In genomic region chr13:21063031-21063430, GRCh38 we compare ENCODE assay signal across 27 cellular contexts. TPM values are rescaled to one million over a fixed set of nuclear protein-coding genes. Genes with fewer than 3 reads are reported as not detected.
DNase-seq lines count a peak whose midpoint lies in the region; ATAC-seq, FAIRE-seq and TF ChIP-seq lines count a peak whose summit lies in the region.
"Had no signal": no experiment of that assay in that cellular context is flagged by ENCODE, and none has a peak within 500 bp of the region (broad histone marks: within the 10 kb centered on the region; RNA-seq: fewer than 3 reads in every experiment).

No MANE protein-coding gene starts in this region.

- H3K4me1 ChIP-seq in HEK293 (ENCODE audit: control insufficient read depth, insufficient read depth, low read length) = peaks cover 5% of the 10 kb centered on the region; the same call in 1 of the 2 replicates
- peaks cover 0 to 5% (median 4%) of the 10 kb centered on the region in 4 experiments; a peak in 3 of 7 replicates for H3K4me1 ChIP-seq in H1 (replicated peaks in 1 of 4; ENCODE audit: control insufficient read depth in 3 of 4, insufficient read depth in 4 of 4, low read length in 3 of 4)

- H4K20me1 ChIP-seq in H1 (replicated peaks in 1 of 2; ENCODE audit: control insufficient read depth in 1 of 2, insufficient read depth in 2 of 2, low read length in 2 of 2) = peaks cover 5 to 10% of the 10 kb centered on the region in 2 experiments

- peak overlapping the region; percentile 92; the same call in 1 of the 2 replicates for H2BK12ac ChIP-seq in H1 (ENCODE audit: low read depth, low read length)

- H3K9me3 ChIP-seq in HEK293 (ENCODE audit: control insufficient read depth, insufficient read depth, low read depth, low read length) (no peaks in the 10 kb centered on the region), H1 (ENCODE audit: insufficient read depth in 2 of 2, low read depth in 1 of 2, low read length in 1 of 2) (no peaks in the 10 kb centered on the region)
- H3K9me3 ChIP-seq: A549, heart right ventricle had no signal

- H3K27ac ChIP-seq in HEK293 (ENCODE audit: extremely low read depth, low read depth, low read length) (no peak overlapping the region), H1 (ENCODE audit: low read depth, low read length) (no peak overlapping the region)
- H3K27ac ChIP-seq: RWPE1 had no signal

- POLR2A ChIA-PET in HEK293 (lab: Yijun Ruan, JAX) (interaction anchor here (0.7 kb wide), 1 partner anchor 193 kb away, joined by 5 read pairs; no protein-coding TSS in a partner anchor), H1 (lab: Charles Lee; ENCODE audit: partially characterized antibody) (interaction anchor here (1.0 to 1.1 kb wide), 2 partner anchors 8 to 14 kb away, joined by 3 to 4 read pairs; no protein-coding TSS in a partner anchor)

- H3K79me1 ChIP-seq in H1 (ENCODE audit: low read depth, low read length) = no peaks in the 10 kb centered on the region

- H3K14ac ChIP-seq in H1 (ENCODE audit: insufficient read length) = no peak overlapping the region

- no peak overlapping the region for H2BK5ac ChIP-seq in H1 (ENCODE audit: low read depth, low read length)

- CTCF ChIA-PET in activated CD8-positive, alpha-beta memory T cell treated with anti-CD3 and anti-CD28 coated beads, Interleukin-2, amount 10 ng/mL, durations not matched to agents 7 days and 5 days (lab: Charles Lee) = no interaction called here
- CTCF ChIA-PET in HEK293 (lab: Yijun Ruan, JAX) (no interaction called here), H1 (lab: Charles Lee; ENCODE audit: partially characterized antibody) (no interaction called here)

- peaks cover 47% of the 10 kb centered on the region for H3K27me3 Mint-ChIP-seq in activated CD8-positive, alpha-beta memory T cell treated with anti-CD3 and anti-CD28 coated beads, Interleukin-2, amount 10 ng/mL, durations not matched to agents 7 days and 5 days
- no peaks in the 10 kb centered on the region for H3K27me3 Mint-ChIP-seq in neural crest cell (ENCODE audit: low read depth)

- no peak overlapping the region for H3K27ac Mint-ChIP-seq in activated CD8-positive, alpha-beta memory T cell treated with anti-CD3 and anti-CD28 coated beads, Interleukin-2, amount 10 ng/mL, durations not matched to agents 7 days and 5 days
- H3K27ac Mint-ChIP-seq in neural crest cell (ENCODE audit: unreplicated experiment) = peak overlapping the region; percentile 72
- H3K27ac Mint-ChIP-seq: activated naive CD4-positive, alpha-beta T cell treated with anti-CD3 and anti-CD28 coated beads, Interleukin-2, amount 10 ng/mL, durations not matched to agents 7 days and 5 days had no signal

- peaks cover 0 to 24% of the 10 kb centered on the region in 2 experiments; a peak in 3 of 4 replicates for H3K79me2 ChIP-seq in H1 (ENCODE audit: control insufficient read depth in 1 of 2, insufficient read depth in 2 of 2, low read length in 2 of 2)

- H2BK15ac ChIP-seq in H1 (ENCODE audit: low read length) = 0 out of 2 replicates have a peak overlapping the region, but pooled peaks have one; percentile 34

- H3K36me3 Mint-ChIP-seq in activated CD8-positive, alpha-beta memory T cell treated with anti-CD3 and anti-CD28 coated beads, Interleukin-2, amount 10 ng/mL, durations not matched to agents 7 days and 5 days = peaks cover 3% of the 10 kb centered on the region
- H3K36me3 Mint-ChIP-seq in neural crest cell (ENCODE audit: low read depth) = no peaks in the 10 kb centered on the region
- H3K36me3 Mint-ChIP-seq: activated naive CD4-positive, alpha-beta T cell treated with anti-CD3 and anti-CD28 coated beads, Interleukin-2, amount 10 ng/mL, durations not matched to agents 7 days and 5 days had no signal

- H3K23me2 ChIP-seq in H1 (ENCODE audit: low read depth, low read length) = peaks cover 4% of the 10 kb centered on the region; the same call in 1 of the 2 replicates

- TF ChIP-seq POLR2A in H1 (IDR thresholded peaks at IDR 0.05; ENCODE audit: control extremely low read depth in 1 of 2, low read depth in 2 of 2, low read length in 2 of 2) = no peak

- H3K36me3 ChIP-seq in HEK293 (ENCODE audit: control insufficient read depth in 2 of 2, insufficient read depth in 1 of 2, low read length in 2 of 2) (no peaks in the 10 kb centered on the region; a peak in 1 of 3 replicates), H1 (ENCODE audit: control insufficient read depth in 2 of 4, insufficient read depth in 4 of 4, low read length in 3 of 4) (no peaks in the 10 kb centered on the region)
- H3K36me3 ChIP-seq: heart right ventricle had no signal

- H4K5ac ChIP-seq in H1 (ENCODE audit: insufficient read length, low read depth, low read length) = no peak overlapping the region

- no peak for FAIRE-seq in H1 (lab: Jason Lieb, UNC)
- FAIRE-seq: A549, urothelium cell line had no signal

- H4K8ac ChIP-seq in H1 (ENCODE audit: extremely low read depth, insufficient read depth, low read length) = no peak overlapping the region

- H4K91ac ChIP-seq in H1 (replicated peaks; ENCODE audit: insufficient read length, low read length) = no peak overlapping the region

- 90% methylated on average over 2 of the region's 2 CpGs; no CpG with 5 or more reads in 1 of the 2 experiments for WGBS in H1 (ENCODE audit: extremely low coverage in 1 of 2, insufficient coverage in 1 of 2, insufficient read length in 1 of 2, insufficient replicate concordance in 2 of 2, low coverage in 1 of 2, low lambda C conversion rate in 2 of 2, missing lambda C conversion rate in 1 of 2), 2 experiments

- H3K4me2 ChIP-seq in H1 (ENCODE audit: insufficient read depth in 1 of 2, low read depth in 2 of 2, low read length in 2 of 2) = no peak overlapping the region
- H3K4me2 ChIP-seq: A549, smooth muscle cell had no signal

- no peak overlapping the region for H2AK5ac ChIP-seq in H1 (ENCODE audit: low read depth, low read length)

- H3K18ac ChIP-seq in H1 (ENCODE audit: extremely low read depth, low read length) = no peak overlapping the region

- H3K27me3 ChIP-seq in H1 (replicated peaks in 1 of 4; ENCODE audit: control insufficient read depth in 3 of 4, extremely low read depth in 1 of 4, insufficient read depth in 3 of 4, low read length in 3 of 4) = no peaks in the 10 kb centered on the region
- H3K27me3 ChIP-seq: heart right ventricle had no signal

- TF ChIP-seq CTCF in HEK293 (tag by site-specific recombination; IDR thresholded peaks at IDR 0.05) (no peak), H1 (IDR thresholded peaks at IDR 0.05; ENCODE audit: control extremely low read depth in 1 of 3, insufficient read depth in 1 of 3, low read depth in 1 of 3, low read length in 3 of 3) (no peak), neural crest cell (conservative IDR thresholded peaks at IDR 0.05) (no peak)

- H3K23ac ChIP-seq in H1 (ENCODE audit: insufficient read length) = no peak overlapping the region

- no peak for ATAC-seq in activated CD8-positive, alpha-beta memory T cell treated with anti-CD3 and anti-CD28 coated beads, Interleukin-2, amount 10 ng/mL, durations not matched to agents 7 days and 5 days
- ATAC-seq: A549; activated CD4-positive, CD25-positive, alpha-beta regulatory T cell treated with anti-CD3 and anti-CD28 coated beads, Interleukin-2, amount 50 U/mL, for 24 hours; activated T-cell treated with anti-CD3 and anti-CD28 coated beads, Interleukin-2, amount 50 U/mL, for 72 hours; heart right ventricle; left cardiac atrium had no signal

- H3K4ac ChIP-seq in H1 (replicated peaks; ENCODE audit: insufficient read length, low read depth, low read length) = no peak overlapping the region

- H3K4me1 Mint-ChIP-seq in activated CD8-positive, alpha-beta memory T cell treated with anti-CD3 and anti-CD28 coated beads, Interleukin-2, amount 10 ng/mL, durations not matched to agents 7 days and 5 days = peaks cover 6% of the 10 kb centered on the region
- H3K4me1 Mint-ChIP-seq in neural crest cell = peaks cover 13% of the 10 kb centered on the region

- no peak for TF ChIP-seq RAD21 in H1 (IDR thresholded peaks at IDR 0.05 in 1 of 2, conservative IDR thresholded peaks at IDR 0.05 in 1 of 2; ENCODE audit: low read depth in 2 of 2, low read length in 2 of 2)

- no peak overlapping the region for H2AFZ ChIP-seq in H1 (ENCODE audit: low read length)

- H3K9ac ChIP-seq in H1 (replicated peaks in 1 of 4; ENCODE audit: extremely low read depth in 1 of 4, low read depth in 3 of 4, low read length in 3 of 4) = no peak overlapping the region

- peak; percentile 22 for DNase-seq in activated CD8-positive, alpha-beta memory T cell treated with anti-CD3 and anti-CD28 coated beads, Interleukin-2, amount 10 ng/mL, durations not matched to agents 7 days and 5 days
- no peak for DNase-seq in activated CD8-positive, alpha-beta memory T cell treated with anti-CD3 and anti-CD28 coated beads, Interleukin-2, amount 50 U/mL, for 4 hours
- DNase-seq in H1 (ENCODE audit: low read depth in 1 of 2, low spot score in 2 of 2) = peak in 1 of 2 experiments; percentile 22
- no peak for DNase-seq in neural crest cell (ENCODE audit: low read depth, low spot score)
- DNase-seq in NCI-H526 (lab: John Stamatoyannopoulos, UW) = no peak
- DNase-seq in stimulated activated CD4-positive, alpha-beta T cell treated with anti-CD3 and anti-CD28 coated beads, Interleukin-2, amount 100 ng/mL, for 24 hours = no peak
- DNase-seq in activated CD4-positive, alpha-beta T cell treated with anti-CD3 and anti-CD28 coated beads, Interleukin-2, amount 50 U/mL, for 48 hours = no peak
- DNase-seq: activated CD8-positive, alpha-beta memory T cell treated with anti-CD3 and anti-CD28 coated beads for 24 hours; activated naive CD4-positive, alpha-beta T cell treated with anti-CD3 and anti-CD28 coated beads, Interleukin-2, amount 10 ng/mL, durations not matched to agents 7 days and 5 days; activated T-cell treated with anti-CD3 and anti-CD28 coated beads, Interleukin-2, amount 50 U/mL, for 72 hours; aorta; central memory CD4-positive, alpha-beta T cell; dorsolateral prefrontal cortex; heart right ventricle; left cardiac atrium; mammary epithelial cell; NCI-H1105 treated with DMSO at 0.1 percent for 48 hours; NCI-H2029 treated with DMSO at 0.1 percent for 48 hours; NCI-H2227 treated with DMSO at 0.1 percent for 48 hours; NCI-H748 treated with DMSO at 0.1 percent for 48 hours; T1000 had no signal

- no peak for TF ChIP-seq EP300 in H1 (IDR thresholded peaks at IDR 0.05; ENCODE audit: borderline replicate concordance in 1 of 2, low read depth in 2 of 2, low read length in 2 of 2)

- H3K4me3 ChIP-seq in HEK293 (ENCODE audit: low read depth, low read length) = no peak overlapping the region
- H3K4me3 ChIP-seq in H1 (ENCODE audit: extremely low read depth in 1 of 4, insufficient read depth in 2 of 4, low read depth in 3 of 4, low read length in 4 of 4) = no peak overlapping the region
- H3K4me3 ChIP-seq: A549, dorsolateral prefrontal cortex, heart right ventricle, smooth muscle cell had no signal

- no peak overlapping the region for H2BK120ac ChIP-seq in H1 (replicated peaks; ENCODE audit: low read depth, low read length)

- H3K9me3 Mint-ChIP-seq in activated CD8-positive, alpha-beta memory T cell treated with anti-CD3 and anti-CD28 coated beads, Interleukin-2, amount 10 ng/mL, durations not matched to agents 7 days and 5 days (ENCODE audit: low read depth) = no peaks in the 10 kb centered on the region
- no peaks in the 10 kb centered on the region for H3K9me3 Mint-ChIP-seq in neural crest cell
- H3K9me3 Mint-ChIP-seq: activated naive CD4-positive, alpha-beta T cell treated with anti-CD3 and anti-CD28 coated beads, Interleukin-2, amount 10 ng/mL, durations not matched to agents 7 days and 5 days; activated T-cell treated with anti-CD3 and anti-CD28 coated beads, Interleukin-2, amount 50 U/mL, for 72 hours had no signal

- H3K4me3 Mint-ChIP-seq in activated CD8-positive, alpha-beta memory T cell treated with anti-CD3 and anti-CD28 coated beads, Interleukin-2, amount 10 ng/mL, durations not matched to agents 7 days and 5 days = no peak overlapping the region
- peak overlapping the region; percentile 86 for H3K4me3 Mint-ChIP-seq in neural crest cell

- no peak overlapping the region; the same call in 1 of the 2 replicates for H2BK20ac ChIP-seq in H1 (ENCODE audit: low read length)

- no peak overlapping the region for H3K56ac ChIP-seq in H1 (replicated peaks; ENCODE audit: insufficient read length, low read depth, low read length)

RNA-seq across cellular contexts. Expression of gene LATS2, which starts 1.6 kb away (rescaled TPM):
- 1 to 10 TPM; 2.8 to 4.7 TPM for total RNA-seq in activated CD8-positive, alpha-beta memory T cell treated with anti-CD3 and anti-CD28 coated beads, Interleukin-2, amount 10 ng/mL, durations not matched to agents 7 days and 5 days
- total RNA-seq in H1 (2021; fragmentation: NEBNext Ultra II Directional; extraction: Animal tissue kit (Norgen Biotek cat#: 25700)) = 26.2 and 26.5 TPM in 2 replicates
- 8.3 and 10.8 TPM in 2 replicates for polyA plus RNA-seq in H1 (2011; rRNA removed)
- 10.7 TPM for polyA plus RNA-seq in H1 (2011; cell fraction: cytosol; rRNA removed)
- 17.0 TPM for polyA plus RNA-seq in H1 (2011; cell fraction: nucleus; rRNA removed)
- 10.4 to 14.1 TPM (median 13.4 TPM) in 4 replicates for polyA plus RNA-seq in H1 (2012, experiment 1 of 2)
- polyA plus RNA-seq in H1 (2012, experiment 2 of 2) = 4.8 TPM
- 8.5 TPM for polyA plus RNA-seq in H1 (2013, experiment 1 of 2)
- 8.7 TPM for polyA plus RNA-seq in H1 (2013, experiment 2 of 2)
- 11.9 and 13.9 TPM in 2 replicates for polyA minus RNA-seq in H1 (2011; rRNA and poly(A)+ RNA removed)
- polyA minus RNA-seq in H1 (2011; cell fraction: cytosol; rRNA and poly(A)+ RNA removed) = 15.9 TPM
- polyA minus RNA-seq in H1 (2011; cell fraction: nucleus; rRNA and poly(A)+ RNA removed) = 15.9 TPM
- 22.9 and 26.2 TPM in 2 replicates for total RNA-seq in neural crest cell
